1 cellular context compared by ENCODE assay signal in genomic region chr5:40359093-40359492, GRCh38.
TF ChIP-seq lines count a peak whose summit lies in the region.

No MANE protein-coding gene starts in this region.

TF ChIP-seq in GM23338, 12 proteins besides CTCF, POLR2A, EP300 and RAD21 (continued from another document):
- TF ChIP-seq REST (IDR thresholded peaks at IDR 0.05; ENCODE audit: unreplicated experiment) (no peak), ZNF114 (CRISPR knock-in tag; IDR thresholded peaks at IDR 0.05) (no peak), JUNB (IDR thresholded peaks at IDR 0.05; ENCODE audit: unreplicated experiment) (no peak)
